In the genomic region with DNA sequence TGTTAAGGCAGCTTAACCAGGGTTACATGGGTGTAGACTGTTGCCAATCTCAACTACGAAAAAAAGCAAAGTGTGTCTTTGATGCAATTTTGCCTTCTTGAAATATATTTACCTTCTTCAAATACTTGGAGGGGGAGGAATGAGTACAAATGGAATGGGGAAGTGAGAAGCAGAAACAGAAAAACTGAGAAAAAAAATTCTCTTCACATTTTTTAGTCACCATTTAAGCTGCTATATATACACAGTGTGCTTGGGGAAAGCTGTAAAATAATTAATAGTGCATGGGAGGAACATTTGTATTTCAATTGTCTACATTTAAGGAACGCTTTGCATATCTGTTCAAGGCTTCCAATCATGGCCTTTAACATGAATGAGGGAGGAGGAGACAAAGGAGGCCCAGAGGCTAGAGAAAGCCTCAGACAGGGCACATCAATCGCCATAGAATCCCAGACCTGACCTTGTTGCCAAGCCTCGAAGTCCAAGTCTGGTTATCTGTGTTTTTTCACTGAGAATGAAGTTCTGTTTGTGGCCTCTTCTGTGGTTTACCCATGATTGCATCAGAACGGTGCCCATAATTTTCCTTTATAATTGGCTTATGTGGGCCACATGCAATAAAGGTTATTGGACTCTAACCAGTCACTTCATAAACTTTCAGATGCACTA, we compare ENCODE assay signal across 1 cellular context.
TF ChIP-seq lines count a peak whose summit lies in the region.

No MANE protein-coding gene starts in this region.

TF ChIP-seq in K562, 482 proteins besides CTCF, POLR2A, EP300 and RAD21 (continued from another document and continues in another):
- TF ChIP-seq TRIM24 (IDR thresholded peaks at IDR 0.05): peak; percentile 28 to 50; a peak in 2 of 4 replicates
- TF ChIP-seq, protein P1, sequence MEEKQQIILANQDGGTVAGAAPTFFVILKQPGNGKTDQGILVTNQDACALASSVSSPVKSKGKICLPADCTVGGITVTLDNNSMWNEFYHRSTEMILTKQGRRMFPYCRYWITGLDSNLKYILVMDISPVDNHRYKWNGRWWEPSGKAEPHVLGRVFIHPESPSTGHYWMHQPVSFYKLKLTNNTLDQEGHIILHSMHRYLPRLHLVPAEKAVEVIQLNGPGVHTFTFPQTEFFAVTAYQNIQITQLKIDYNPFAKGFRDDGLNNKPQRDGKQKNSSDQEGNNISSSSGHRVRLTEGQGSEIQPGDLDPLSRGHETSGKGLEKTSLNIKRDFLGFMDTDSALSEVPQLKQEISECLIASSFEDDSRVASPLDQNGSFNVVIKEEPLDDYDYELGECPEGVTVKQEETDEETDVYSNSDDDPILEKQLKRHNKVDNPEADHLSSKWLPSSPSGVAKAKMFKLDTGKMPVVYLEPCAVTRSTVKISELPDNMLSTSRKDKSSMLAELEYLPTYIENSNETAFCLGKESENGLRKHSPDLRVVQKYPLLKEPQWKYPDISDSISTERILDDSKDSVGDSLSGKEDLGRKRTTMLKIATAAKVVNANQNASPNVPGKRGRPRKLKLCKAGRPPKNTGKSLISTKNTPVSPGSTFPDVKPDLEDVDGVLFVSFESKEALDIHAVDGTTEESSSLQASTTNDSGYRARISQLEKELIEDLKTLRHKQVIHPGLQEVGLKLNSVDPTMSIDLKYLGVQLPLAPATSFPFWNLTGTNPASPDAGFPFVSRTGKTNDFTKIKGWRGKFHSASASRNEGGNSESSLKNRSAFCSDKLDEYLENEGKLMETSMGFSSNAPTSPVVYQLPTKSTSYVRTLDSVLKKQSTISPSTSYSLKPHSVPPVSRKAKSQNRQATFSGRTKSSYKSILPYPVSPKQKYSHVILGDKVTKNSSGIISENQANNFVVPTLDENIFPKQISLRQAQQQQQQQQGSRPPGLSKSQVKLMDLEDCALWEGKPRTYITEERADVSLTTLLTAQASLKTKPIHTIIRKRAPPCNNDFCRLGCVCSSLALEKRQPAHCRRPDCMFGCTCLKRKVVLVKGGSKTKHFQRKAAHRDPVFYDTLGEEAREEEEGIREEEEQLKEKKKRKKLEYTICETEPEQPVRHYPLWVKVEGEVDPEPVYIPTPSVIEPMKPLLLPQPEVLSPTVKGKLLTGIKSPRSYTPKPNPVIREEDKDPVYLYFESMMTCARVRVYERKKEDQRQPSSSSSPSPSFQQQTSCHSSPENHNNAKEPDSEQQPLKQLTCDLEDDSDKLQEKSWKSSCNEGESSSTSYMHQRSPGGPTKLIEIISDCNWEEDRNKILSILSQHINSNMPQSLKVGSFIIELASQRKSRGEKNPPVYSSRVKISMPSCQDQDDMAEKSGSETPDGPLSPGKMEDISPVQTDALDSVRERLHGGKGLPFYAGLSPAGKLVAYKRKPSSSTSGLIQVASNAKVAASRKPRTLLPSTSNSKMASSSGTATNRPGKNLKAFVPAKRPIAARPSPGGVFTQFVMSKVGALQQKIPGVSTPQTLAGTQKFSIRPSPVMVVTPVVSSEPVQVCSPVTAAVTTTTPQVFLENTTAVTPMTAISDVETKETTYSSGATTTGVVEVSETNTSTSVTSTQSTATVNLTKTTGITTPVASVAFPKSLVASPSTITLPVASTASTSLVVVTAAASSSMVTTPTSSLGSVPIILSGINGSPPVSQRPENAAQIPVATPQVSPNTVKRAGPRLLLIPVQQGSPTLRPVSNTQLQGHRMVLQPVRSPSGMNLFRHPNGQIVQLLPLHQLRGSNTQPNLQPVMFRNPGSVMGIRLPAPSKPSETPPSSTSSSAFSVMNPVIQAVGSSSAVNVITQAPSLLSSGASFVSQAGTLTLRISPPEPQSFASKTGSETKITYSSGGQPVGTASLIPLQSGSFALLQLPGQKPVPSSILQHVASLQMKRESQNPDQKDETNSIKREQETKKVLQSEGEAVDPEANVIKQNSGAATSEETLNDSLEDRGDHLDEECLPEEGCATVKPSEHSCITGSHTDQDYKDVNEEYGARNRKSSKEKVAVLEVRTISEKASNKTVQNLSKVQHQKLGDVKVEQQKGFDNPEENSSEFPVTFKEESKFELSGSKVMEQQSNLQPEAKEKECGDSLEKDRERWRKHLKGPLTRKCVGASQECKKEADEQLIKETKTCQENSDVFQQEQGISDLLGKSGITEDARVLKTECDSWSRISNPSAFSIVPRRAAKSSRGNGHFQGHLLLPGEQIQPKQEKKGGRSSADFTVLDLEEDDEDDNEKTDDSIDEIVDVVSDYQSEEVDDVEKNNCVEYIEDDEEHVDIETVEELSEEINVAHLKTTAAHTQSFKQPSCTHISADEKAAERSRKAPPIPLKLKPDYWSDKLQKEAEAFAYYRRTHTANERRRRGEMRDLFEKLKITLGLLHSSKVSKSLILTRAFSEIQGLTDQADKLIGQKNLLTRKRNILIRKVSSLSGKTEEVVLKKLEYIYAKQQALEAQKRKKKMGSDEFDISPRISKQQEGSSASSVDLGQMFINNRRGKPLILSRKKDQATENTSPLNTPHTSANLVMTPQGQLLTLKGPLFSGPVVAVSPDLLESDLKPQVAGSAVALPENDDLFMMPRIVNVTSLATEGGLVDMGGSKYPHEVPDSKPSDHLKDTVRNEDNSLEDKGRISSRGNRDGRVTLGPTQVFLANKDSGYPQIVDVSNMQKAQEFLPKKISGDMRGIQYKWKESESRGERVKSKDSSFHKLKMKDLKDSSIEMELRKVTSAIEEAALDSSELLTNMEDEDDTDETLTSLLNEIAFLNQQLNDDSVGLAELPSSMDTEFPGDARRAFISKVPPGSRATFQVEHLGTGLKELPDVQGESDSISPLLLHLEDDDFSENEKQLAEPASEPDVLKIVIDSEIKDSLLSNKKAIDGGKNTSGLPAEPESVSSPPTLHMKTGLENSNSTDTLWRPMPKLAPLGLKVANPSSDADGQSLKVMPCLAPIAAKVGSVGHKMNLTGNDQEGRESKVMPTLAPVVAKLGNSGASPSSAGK (IDR thresholded peaks at IDR 0.05): 0 out of 2 replicates have a peak, but pooled peaks have one; percentile 37
- no peak for TF ChIP-seq MTF1 (CRISPR knock-in tag; IDR thresholded peaks at IDR 0.05; ENCODE audit: borderline replicate concordance)
- 0 out of 2 replicates have a peak, but pooled peaks have one; percentile 34 for TF ChIP-seq FOXJ2 (tag; IDR thresholded peaks at IDR 0.05)
- TF ChIP-seq, protein P2, sequence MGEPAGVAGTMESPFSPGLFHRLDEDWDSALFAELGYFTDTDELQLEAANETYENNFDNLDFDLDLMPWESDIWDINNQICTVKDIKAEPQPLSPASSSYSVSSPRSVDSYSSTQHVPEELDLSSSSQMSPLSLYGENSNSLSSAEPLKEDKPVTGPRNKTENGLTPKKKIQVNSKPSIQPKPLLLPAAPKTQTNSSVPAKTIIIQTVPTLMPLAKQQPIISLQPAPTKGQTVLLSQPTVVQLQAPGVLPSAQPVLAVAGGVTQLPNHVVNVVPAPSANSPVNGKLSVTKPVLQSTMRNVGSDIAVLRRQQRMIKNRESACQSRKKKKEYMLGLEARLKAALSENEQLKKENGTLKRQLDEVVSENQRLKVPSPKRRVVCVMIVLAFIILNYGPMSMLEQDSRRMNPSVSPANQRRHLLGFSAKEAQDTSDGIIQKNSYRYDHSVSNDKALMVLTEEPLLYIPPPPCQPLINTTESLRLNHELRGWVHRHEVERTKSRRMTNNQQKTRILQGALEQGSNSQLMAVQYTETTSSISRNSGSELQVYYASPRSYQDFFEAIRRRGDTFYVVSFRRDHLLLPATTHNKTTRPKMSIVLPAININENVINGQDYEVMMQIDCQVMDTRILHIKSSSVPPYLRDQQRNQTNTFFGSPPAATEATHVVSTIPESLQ (CRISPR knock-in tag; IDR thresholded peaks at IDR 0.05): no peak
- TF ChIP-seq, protein P3, sequence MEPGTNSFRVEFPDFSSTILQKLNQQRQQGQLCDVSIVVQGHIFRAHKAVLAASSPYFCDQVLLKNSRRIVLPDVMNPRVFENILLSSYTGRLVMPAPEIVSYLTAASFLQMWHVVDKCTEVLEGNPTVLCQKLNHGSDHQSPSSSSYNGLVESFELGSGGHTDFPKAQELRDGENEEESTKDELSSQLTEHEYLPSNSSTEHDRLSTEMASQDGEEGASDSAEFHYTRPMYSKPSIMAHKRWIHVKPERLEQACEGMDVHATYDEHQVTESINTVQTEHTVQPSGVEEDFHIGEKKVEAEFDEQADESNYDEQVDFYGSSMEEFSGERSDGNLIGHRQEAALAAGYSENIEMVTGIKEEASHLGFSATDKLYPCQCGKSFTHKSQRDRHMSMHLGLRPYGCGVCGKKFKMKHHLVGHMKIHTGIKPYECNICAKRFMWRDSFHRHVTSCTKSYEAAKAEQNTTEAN (CRISPR knock-in tag; IDR thresholded peaks at IDR 0.05): no peak
- TF ChIP-seq SP2 (IDR thresholded peaks at IDR 0.05; ENCODE audit: extremely low read depth, low read depth, low read length, poor library complexity, severe bottlenecking): no peak
- no peak for TF ChIP-seq ZBED1 (IDR thresholded peaks at IDR 0.05)
- TF ChIP-seq, protein P4, sequence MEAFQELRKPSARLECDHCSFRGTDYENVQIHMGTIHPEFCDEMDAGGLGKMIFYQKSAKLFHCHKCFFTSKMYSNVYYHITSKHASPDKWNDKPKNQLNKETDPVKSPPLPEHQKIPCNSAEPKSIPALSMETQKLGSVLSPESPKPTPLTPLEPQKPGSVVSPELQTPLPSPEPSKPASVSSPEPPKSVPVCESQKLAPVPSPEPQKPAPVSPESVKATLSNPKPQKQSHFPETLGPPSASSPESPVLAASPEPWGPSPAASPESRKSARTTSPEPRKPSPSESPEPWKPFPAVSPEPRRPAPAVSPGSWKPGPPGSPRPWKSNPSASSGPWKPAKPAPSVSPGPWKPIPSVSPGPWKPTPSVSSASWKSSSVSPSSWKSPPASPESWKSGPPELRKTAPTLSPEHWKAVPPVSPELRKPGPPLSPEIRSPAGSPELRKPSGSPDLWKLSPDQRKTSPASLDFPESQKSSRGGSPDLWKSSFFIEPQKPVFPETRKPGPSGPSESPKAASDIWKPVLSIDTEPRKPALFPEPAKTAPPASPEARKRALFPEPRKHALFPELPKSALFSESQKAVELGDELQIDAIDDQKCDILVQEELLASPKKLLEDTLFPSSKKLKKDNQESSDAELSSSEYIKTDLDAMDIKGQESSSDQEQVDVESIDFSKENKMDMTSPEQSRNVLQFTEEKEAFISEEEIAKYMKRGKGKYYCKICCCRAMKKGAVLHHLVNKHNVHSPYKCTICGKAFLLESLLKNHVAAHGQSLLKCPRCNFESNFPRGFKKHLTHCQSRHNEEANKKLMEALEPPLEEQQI (IDR thresholded peaks at IDR 0.05): no peak
- no peak for TF ChIP-seq SP1 (CRISPR knock-in tag; IDR thresholded peaks at IDR 0.05)
- TF ChIP-seq ZNF121 (CRISPR knock-in tag; conservative IDR thresholded peaks at IDR 0.05): no peak
- TF ChIP-seq SNIP1 (IDR thresholded peaks at IDR 0.05; ENCODE audit: low read depth): no peak
- TF ChIP-seq, protein P5, sequence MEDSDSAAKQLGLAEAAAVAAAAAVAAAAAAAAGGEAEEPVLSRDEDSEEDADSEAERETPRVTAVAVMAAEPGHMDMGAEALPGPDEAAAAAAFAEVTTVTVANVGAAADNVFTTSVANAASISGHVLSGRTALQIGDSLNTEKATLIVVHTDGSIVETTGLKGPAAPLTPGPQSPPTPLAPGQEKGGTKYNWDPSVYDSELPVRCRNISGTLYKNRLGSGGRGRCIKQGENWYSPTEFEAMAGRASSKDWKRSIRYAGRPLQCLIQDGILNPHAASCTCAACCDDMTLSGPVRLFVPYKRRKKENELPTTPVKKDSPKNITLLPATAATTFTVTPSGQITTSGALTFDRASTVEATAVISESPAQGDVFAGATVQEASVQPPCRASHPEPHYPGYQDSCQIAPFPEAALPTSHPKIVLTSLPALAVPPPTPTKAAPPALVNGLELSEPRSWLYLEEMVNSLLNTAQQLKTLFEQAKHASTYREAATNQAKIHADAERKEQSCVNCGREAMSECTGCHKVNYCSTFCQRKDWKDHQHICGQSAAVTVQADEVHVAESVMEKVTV (CRISPR knock-in tag; IDR thresholded peaks at IDR 0.05): no peak
- TF ChIP-seq, protein P6, sequence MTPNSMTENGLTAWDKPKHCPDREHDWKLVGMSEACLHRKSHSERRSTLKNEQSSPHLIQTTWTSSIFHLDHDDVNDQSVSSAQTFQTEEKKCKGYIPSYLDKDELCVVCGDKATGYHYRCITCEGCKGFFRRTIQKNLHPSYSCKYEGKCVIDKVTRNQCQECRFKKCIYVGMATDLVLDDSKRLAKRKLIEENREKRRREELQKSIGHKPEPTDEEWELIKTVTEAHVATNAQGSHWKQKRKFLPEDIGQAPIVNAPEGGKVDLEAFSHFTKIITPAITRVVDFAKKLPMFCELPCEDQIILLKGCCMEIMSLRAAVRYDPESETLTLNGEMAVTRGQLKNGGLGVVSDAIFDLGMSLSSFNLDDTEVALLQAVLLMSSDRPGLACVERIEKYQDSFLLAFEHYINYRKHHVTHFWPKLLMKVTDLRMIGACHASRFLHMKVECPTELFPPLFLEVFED (CRISPR knock-in tag; conservative IDR thresholded peaks at IDR 0.05): no peak
- TF ChIP-seq L3MBTL2 (IDR thresholded peaks at IDR 0.05): peak; percentile 70
- TF ChIP-seq, protein P7, sequence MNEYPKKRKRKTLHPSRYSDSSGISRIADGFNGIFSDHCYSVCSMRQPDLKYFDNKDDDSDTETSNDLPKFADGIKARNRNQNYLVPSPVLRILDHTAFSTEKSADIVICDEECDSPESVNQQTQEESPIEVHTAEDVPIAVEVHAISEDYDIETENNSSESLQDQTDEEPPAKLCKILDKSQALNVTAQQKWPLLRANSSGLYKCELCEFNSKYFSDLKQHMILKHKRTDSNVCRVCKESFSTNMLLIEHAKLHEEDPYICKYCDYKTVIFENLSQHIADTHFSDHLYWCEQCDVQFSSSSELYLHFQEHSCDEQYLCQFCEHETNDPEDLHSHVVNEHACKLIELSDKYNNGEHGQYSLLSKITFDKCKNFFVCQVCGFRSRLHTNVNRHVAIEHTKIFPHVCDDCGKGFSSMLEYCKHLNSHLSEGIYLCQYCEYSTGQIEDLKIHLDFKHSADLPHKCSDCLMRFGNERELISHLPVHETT (CRISPR knock-in tag; conservative IDR thresholded peaks at IDR 0.05 in 1 of 2, IDR thresholded peaks at IDR 0.05 in 1 of 2): no peak
- no peak for TF ChIP-seq STAT5A (IDR thresholded peaks at IDR 0.05; ENCODE audit: borderline replicate concordance, low read length)
- no peak for TF ChIP-seq ZNF507 (tag; conservative IDR thresholded peaks at IDR 0.05)
- TF ChIP-seq FOXK2 (conservative IDR thresholded peaks at IDR 0.05 in 1 of 2, IDR thresholded peaks at IDR 0.05 in 1 of 2; ENCODE audit: low read depth in 2 of 2): no peak
- no peak for TF ChIP-seq ZNF274 (IDR thresholded peaks at IDR 0.05; ENCODE audit: borderline replicate concordance, low read depth, low read length)
- TF ChIP-seq ETV1 (tag; conservative IDR thresholded peaks at IDR 0.05; ENCODE audit: low read depth): no peak
- TF ChIP-seq STAG1 (CRISPR knock-in tag; IDR thresholded peaks at IDR 0.05; ENCODE audit: borderline replicate concordance): no peak
- no peak for TF ChIP-seq SETDB1 (IDR thresholded peaks at IDR 0.05; ENCODE audit: low read length)
- TF ChIP-seq NFE2L1 (tag; IDR thresholded peaks at IDR 0.05; ENCODE audit: borderline replicate concordance, low read depth): no peak
- no peak for TF ChIP-seq LEF1 (IDR thresholded peaks at IDR 0.05)
- TF ChIP-seq ILF3 (IDR thresholded peaks at IDR 0.05; ENCODE audit: borderline replicate concordance): no peak
